Comparison of ENCODE assay signal across 8 cellular contexts in the genomic region with DNA sequence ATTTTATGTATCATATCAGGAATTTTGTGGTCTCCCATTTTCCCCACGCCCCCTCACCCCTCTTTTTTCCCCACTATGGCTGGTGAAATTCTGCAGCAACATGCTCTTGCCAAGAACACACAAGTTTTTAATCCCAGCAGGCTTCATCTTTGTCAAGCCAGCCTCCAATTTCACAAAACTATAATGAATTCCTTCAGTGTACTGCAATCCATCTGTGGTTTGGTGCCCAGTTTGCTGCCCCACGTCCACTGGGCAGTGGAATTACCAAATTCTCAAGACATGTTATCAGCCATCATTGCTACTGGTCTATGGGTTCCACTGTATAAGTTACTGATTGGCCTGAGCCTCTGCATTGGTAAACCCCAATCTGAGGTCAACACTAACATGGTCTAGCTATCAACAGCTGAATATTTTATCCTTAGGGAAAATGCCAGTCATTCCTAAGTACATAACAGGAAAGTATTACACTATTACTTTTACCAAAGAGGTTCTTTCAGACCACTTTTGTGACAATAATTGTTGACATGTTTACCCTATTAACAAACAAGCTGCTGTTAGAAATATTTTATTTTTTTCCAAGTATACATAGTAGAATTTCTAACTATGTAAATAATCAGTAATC. TPM values are rescaled to one million over a fixed set of nuclear protein-coding genes. Genes with fewer than 3 reads are reported as not detected.
A peak's percentile ranks its signal among the peaks of the same experiment; 100 is the strongest.
DNase-seq lines count a peak whose midpoint lies in the region; ATAC-seq, FAIRE-seq and TF ChIP-seq lines count a peak whose summit lies in the region.

No MANE protein-coding gene starts in this region.

- peak overlapping the region; percentile 58 for H3K4me3 ChIP-seq in SJCRH30
- H3K4me3 ChIP-seq in fibroblast of the aortic adventitia (ENCODE audit: low read depth, low read length) = no peak overlapping the region
- H3K4me3 ChIP-seq in gastrocnemius medialis = no peak overlapping the region

- TF ChIP-seq CTCF in fibroblast of the aortic adventitia (IDR thresholded peaks at IDR 0.05; ENCODE audit: insufficient read depth, low read length) = no peak
- TF ChIP-seq CTCF in gastrocnemius medialis (IDR thresholded peaks at IDR 0.05 in 4 of 5, conservative IDR thresholded peaks at IDR 0.05 in 1 of 5) = no peak

- H3K27me3 ChIP-seq in SJCRH30 (no peaks in the 10 kb centered on the region), gastrocnemius medialis (no peaks in the 10 kb centered on the region)

- H3K27ac ChIP-seq in SJCRH30 (peak overlapping the region; percentile 99), gastrocnemius medialis (peak overlapping the region; percentile 97 to 100 (median 98))

- DNase-seq in EH (ENCODE audit: low read depth) (peak; percentile 63), SJCRH30 (peak; percentile 9 to 28), fibroblast of the aortic adventitia (ENCODE audit: low read depth) (peak; percentile 52), gastrocnemius medialis (no peak), NCI-H82 (lab: John Stamatoyannopoulos, UW) (no peak), GM12892 (ENCODE audit: insufficient read length) (no peak)

- no peaks in the 10 kb centered on the region for H3K9me3 ChIP-seq in SJCRH30 (replicated peaks)
- no peaks in the 10 kb centered on the region for H3K9me3 ChIP-seq in gastrocnemius medialis

- no peak for FAIRE-seq in GM12892 (lab: Jason Lieb, UNC)

- intact Hi-C loops in gastrocnemius medialis (cut with DNase I; ENCODE audit: low total_unique reads) = no loop called here

- H3K36me3 ChIP-seq in SJCRH30 (no peaks in the 10 kb centered on the region), gastrocnemius medialis (no peaks in the 10 kb centered on the region)

- peaks cover 11% of the 10 kb centered on the region for H3K4me1 ChIP-seq in SJCRH30
- H3K4me1 ChIP-seq in gastrocnemius medialis = peaks cover 21 to 23% of the 10 kb centered on the region in 2 donors

- in situ Hi-C loops in gastrocnemius medialis (cut with MboI; ENCODE audit: low sequenced_read_pairs in 4 of 4) = loop anchor here in 2 of 4 donors (10.0 to 25.0 kb wide), 2 partner anchors 104 to 433 kb away; a partner anchor contains a TSS

- TF ChIP-seq POLR2A in gastrocnemius medialis (IDR thresholded peaks at IDR 0.05) (no peak), GM12892 (IDR thresholded peaks at IDR 0.05; ENCODE audit: low read depth, low read length) (no peak)

- ATAC-seq in gastrocnemius medialis (no peak), GM18858 (IDR thresholded peaks at IDR 0.05; ENCODE audit: unreplicated experiment) (no peak), GM19324 (IDR thresholded peaks at IDR 0.05; ENCODE audit: low FRiP score, unreplicated experiment) (no peak)

RNA-seq across cellular contexts. Expression of a gene that starts 1.7 kb away (rescaled TPM):
- 221 and 242 TPM in 2 replicates for total RNA-seq in SJCRH30 (2014; rRNA removed; shearing (Covaris generic))
- total RNA-seq in fibroblast of the aortic adventitia (ENCODE audit: low replicate concordance) (280 and 318 TPM in 2 replicates), gastrocnemius medialis (100 to 1,000 TPM in 2 of 4 donors, 10 to 100 TPM in 2; 82.3 to 125 (median 107) TPM)
- polyA plus RNA-seq in GM12892 (2012; ENCODE audit: missing spikeins) = 31.8 TPM

Comparison
In these comparisons a context has a peak if more than half of its experiments do, and no peak if none do; other contexts are left out.
1. DNase-seq: peak in EH (single experiment), SJCRH30 (2 of 2) and fibroblast of the aortic adventitia (single experiment); none in gastrocnemius medialis (0 of 2), NCI-H82 (single experiment) and GM12892 (single experiment).